In the genomic region with DNA sequence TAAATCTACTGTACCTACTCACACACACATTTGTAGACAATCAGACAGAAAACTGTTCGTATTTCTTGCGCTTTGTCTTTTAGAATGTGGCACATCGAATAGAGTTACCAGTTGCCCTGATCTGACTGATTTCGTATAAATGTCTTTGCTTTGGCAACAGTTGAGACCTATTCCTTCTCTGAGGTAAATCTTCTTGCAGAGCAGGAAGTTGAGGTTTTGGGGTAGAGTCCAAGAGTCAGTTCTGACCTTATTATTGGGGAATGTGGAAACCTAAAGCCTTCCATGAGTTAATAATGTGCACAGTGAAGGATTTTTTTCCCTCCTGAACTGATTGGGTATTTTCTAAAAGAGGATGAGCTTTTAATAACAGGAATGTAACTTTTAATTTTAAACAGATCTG, we compare ENCODE assay signal across 1 cellular context.
TF ChIP-seq lines count a peak whose summit lies in the region.

No MANE protein-coding gene starts in this region.

TF ChIP-seq in SK-N-SH, 30 proteins besides CTCF, POLR2A, EP300 and RAD21 (continued from another document):
- TF ChIP-seq, protein P1, sequence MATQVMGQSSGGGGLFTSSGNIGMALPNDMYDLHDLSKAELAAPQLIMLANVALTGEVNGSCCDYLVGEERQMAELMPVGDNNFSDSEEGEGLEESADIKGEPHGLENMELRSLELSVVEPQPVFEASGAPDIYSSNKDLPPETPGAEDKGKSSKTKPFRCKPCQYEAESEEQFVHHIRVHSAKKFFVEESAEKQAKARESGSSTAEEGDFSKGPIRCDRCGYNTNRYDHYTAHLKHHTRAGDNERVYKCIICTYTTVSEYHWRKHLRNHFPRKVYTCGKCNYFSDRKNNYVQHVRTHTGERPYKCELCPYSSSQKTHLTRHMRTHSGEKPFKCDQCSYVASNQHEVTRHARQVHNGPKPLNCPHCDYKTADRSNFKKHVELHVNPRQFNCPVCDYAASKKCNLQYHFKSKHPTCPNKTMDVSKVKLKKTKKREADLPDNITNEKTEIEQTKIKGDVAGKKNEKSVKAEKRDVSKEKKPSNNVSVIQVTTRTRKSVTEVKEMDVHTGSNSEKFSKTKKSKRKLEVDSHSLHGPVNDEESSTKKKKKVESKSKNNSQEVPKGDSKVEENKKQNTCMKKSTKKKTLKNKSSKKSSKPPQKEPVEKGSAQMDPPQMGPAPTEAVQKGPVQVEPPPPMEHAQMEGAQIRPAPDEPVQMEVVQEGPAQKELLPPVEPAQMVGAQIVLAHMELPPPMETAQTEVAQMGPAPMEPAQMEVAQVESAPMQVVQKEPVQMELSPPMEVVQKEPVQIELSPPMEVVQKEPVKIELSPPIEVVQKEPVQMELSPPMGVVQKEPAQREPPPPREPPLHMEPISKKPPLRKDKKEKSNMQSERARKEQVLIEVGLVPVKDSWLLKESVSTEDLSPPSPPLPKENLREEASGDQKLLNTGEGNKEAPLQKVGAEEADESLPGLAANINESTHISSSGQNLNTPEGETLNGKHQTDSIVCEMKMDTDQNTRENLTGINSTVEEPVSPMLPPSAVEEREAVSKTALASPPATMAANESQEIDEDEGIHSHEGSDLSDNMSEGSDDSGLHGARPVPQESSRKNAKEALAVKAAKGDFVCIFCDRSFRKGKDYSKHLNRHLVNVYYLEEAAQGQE (IDR thresholded peaks at IDR 0.05; ENCODE audit: low read depth, low read length): 0 out of 2 replicates have a peak, but pooled peaks have one; percentile 21
- TF ChIP-seq MAX (IDR thresholded peaks at IDR 0.05; ENCODE audit: low read depth): peak; percentile 24; the same call in 1 of the 2 replicates
- peak; percentile 51; the same call in 1 of the 2 replicates for TF ChIP-seq ELF1 (IDR thresholded peaks at IDR 0.05)
- TF ChIP-seq RFX5 (IDR thresholded peaks at IDR 0.05; ENCODE audit: low read length): no peak
